In genomic region chr3:108589998-108590323, GRCh38 we compare ENCODE assay signal across 8 cellular contexts. TPM values are rescaled to one million over a fixed set of nuclear protein-coding genes. Genes with fewer than 3 reads are reported as not detected.
A peak's percentile ranks its signal among the peaks of the same experiment; 100 is the strongest.
DNase-seq lines count a peak whose midpoint lies in the region; ATAC-seq and TF ChIP-seq lines count a peak whose summit lies in the region.

No MANE protein-coding gene starts in this region.

- peaks cover 0 to 2% (median 0%) of the 10 kb centered on the region in 5 experiments for H3K9me3 Mint-ChIP-seq in brain

- H3K27ac ChIP-seq in cardiac muscle cell (peak overlapping the region; percentile 95), mesenchymal stem cell (ENCODE audit: low read length, poor library complexity, severe bottlenecking) (peak overlapping the region; percentile 93), uterus (peak overlapping the region; percentile 97)

- no peak overlapping the region for H2BK5ac ChIP-seq in mesenchymal stem cell (ENCODE audit: low read depth, low read length, poor library complexity, severe bottlenecking)

- H3K27me3 ChIP-seq in cardiac muscle cell (no peaks in the 10 kb centered on the region), mesenchymal stem cell (ENCODE audit: control insufficient read depth in 1 of 2, insufficient read depth in 1 of 2, low read length in 2 of 2) (no peaks in the 10 kb centered on the region), uterus (no peaks in the 10 kb centered on the region)

- peak overlapping the region; percentile 99 to 100 (median 100) for H3K27ac Mint-ChIP-seq in brain

- no peak overlapping the region for H2AFZ ChIP-seq in mesenchymal stem cell (ENCODE audit: low read depth, low read length)

- ATAC-seq in Right ventricle myocardium inferior (no peak), GM19467 (IDR thresholded peaks at IDR 0.05; ENCODE audit: unreplicated experiment) (no peak)

- H2BK15ac ChIP-seq in mesenchymal stem cell (ENCODE audit: low read depth, poor library complexity, severe bottlenecking) = no peak overlapping the region

- H3K36me3 ChIP-seq in cardiac muscle cell (no peaks in the 10 kb centered on the region), mesenchymal stem cell (ENCODE audit: control insufficient read depth in 1 of 2, insufficient read depth in 2 of 2, low read depth in 1 of 2, low read length in 2 of 2) (no peaks in the 10 kb centered on the region), uterus (no peaks in the 10 kb centered on the region)

- peak overlapping the region in 1 of 2 experiments; percentile 71 for H3K4ac ChIP-seq in mesenchymal stem cell (ENCODE audit: low read depth in 1 of 2, low read length in 2 of 2)

- intact Hi-C loops in Right ventricle myocardium inferior (cut with DNase I) = no loop called here
- intact Hi-C loops in uterus (cut with DNase I; ENCODE audit: low total_unique reads) = no loop called here

- H3K9me3 ChIP-seq in cardiac muscle cell (ENCODE audit: low read depth) = no peaks in the 10 kb centered on the region
- H3K9me3 ChIP-seq in mesenchymal stem cell (ENCODE audit: control insufficient read depth, low read length) = no peaks in the 10 kb centered on the region
- H3K9me3 ChIP-seq in uterus = no peaks in the 10 kb centered on the region

- H3K27me3 Mint-ChIP-seq in brain = peaks cover 17% of the 10 kb centered on the region

- no peak overlapping the region for H2BK12ac ChIP-seq in mesenchymal stem cell (ENCODE audit: low read length in 2 of 2)

- no peak overlapping the region for H2AK5ac ChIP-seq in mesenchymal stem cell (ENCODE audit: low read length, severe bottlenecking)

- H3K4me2 ChIP-seq in mesenchymal stem cell (ENCODE audit: low read length, poor library complexity, severe bottlenecking) = peak overlapping the region; percentile 26

- DNase-seq in cardiac muscle cell (ENCODE audit: low read depth in 1 of 2, low spot score in 1 of 2) (no peak), Right ventricle myocardium inferior (ENCODE audit: missing footprints) (no peak), mesenchymal stem cell (no peak), uterus (no peak), ureter (ENCODE audit: low spot score) (no peak), NCI-H226 (no peak)

- no peak overlapping the region for H4K8ac ChIP-seq in mesenchymal stem cell (ENCODE audit: low read length)

- H3K4me3 ChIP-seq in cardiac muscle cell (peak overlapping the region; percentile 55), mesenchymal stem cell (ENCODE audit: insufficient read depth in 1 of 2, low read depth in 1 of 2, low read length in 2 of 2) (peak overlapping the region; percentile 73 to 97), uterus (peak overlapping the region; percentile 81 to 82)

- no peak overlapping the region for H2BK120ac ChIP-seq in mesenchymal stem cell (ENCODE audit: low read depth, low read length)

- H3K4me3 Mint-ChIP-seq in brain = peak overlapping the region; percentile 97 to 99 (median 98)

- H3K18ac ChIP-seq in mesenchymal stem cell (ENCODE audit: low read depth in 1 of 2, low read length in 2 of 2) = peak overlapping the region in 1 of 2 experiments; percentile 12

- H3K9ac ChIP-seq in mesenchymal stem cell (ENCODE audit: low read length) = peak overlapping the region; percentile 98

- peaks cover 13% of the 10 kb centered on the region for H3K79me1 ChIP-seq in mesenchymal stem cell (replicated peaks; ENCODE audit: low read length, poor library complexity, severe bottlenecking)

- no peak overlapping the region for H4K91ac ChIP-seq in mesenchymal stem cell (ENCODE audit: low read length)

- H3K4me1 Mint-ChIP-seq in brain = peaks cover 79% of the 10 kb centered on the region

- 1% methylated on average over 8 of the region's 11 CpGs for WGBS in mesenchymal stem cell

- no peak for TF ChIP-seq POLR2A in uterus (IDR thresholded peaks at IDR 0.05)

- no peak overlapping the region for H3K14ac ChIP-seq in mesenchymal stem cell (ENCODE audit: low read length in 2 of 2)

- H3K4me1 ChIP-seq in cardiac muscle cell (ENCODE audit: low read depth) (peaks cover 10% of the 10 kb centered on the region), mesenchymal stem cell (ENCODE audit: control insufficient read depth, insufficient read depth, low read depth, low read length) (peaks cover 3% of the 10 kb centered on the region), uterus (peaks cover 4 to 9% of the 10 kb centered on the region in 2 donors)

- no peak overlapping the region for H3K23ac ChIP-seq in mesenchymal stem cell (ENCODE audit: low read length in 2 of 2)

- no peak for TF ChIP-seq CTCF in cardiac muscle cell (IDR thresholded peaks at IDR 0.05; ENCODE audit: low read depth, low read length)
- TF ChIP-seq CTCF in brain (conservative IDR thresholded peaks at IDR 0.05) = peak in 1 of 2 experiments; percentile 3
- TF ChIP-seq CTCF in uterus (IDR thresholded peaks at IDR 0.05) = no peak

- H3K36me3 Mint-ChIP-seq in brain = no peaks in the 10 kb centered on the region

RNA-seq across cellular contexts. Expression of gene DZIP3, which starts 0.4 kb away (rescaled TPM):
- total RNA-seq in cardiac muscle cell (18.3 and 31.2 TPM in 2 replicates), Right ventricle myocardium inferior (15.4 TPM), uterus (10 to 100 TPM in 3 of 4 donors, 1 to 10 TPM in 1; 8.8 to 39.5 (median 25.7) TPM), ureter (22.8 TPM)
- polyA plus RNA-seq in cardiac muscle cell (27.6 and 50.2 TPM in 2 replicates), brain (ENCODE audit: insufficient read depth, low read depth, low replicate concordance) (8.4 TPM)
- polyA plus RNA-seq in mesenchymal stem cell (2013, experiment 1 of 2) = 6.5 TPM
- 6.9 TPM for polyA plus RNA-seq in mesenchymal stem cell (2013, experiment 2 of 2)

RNA-seq across cellular contexts. Expression of gene CIP2A, which starts 0.7 kb away (rescaled TPM):
- total RNA-seq in cardiac muscle cell = 4.1 and 12.2 TPM in 2 replicates
- polyA plus RNA-seq in cardiac muscle cell = 8.1 and 16.1 TPM in 2 replicates
- total RNA-seq in Right ventricle myocardium inferior = 1.1 TPM
- polyA plus RNA-seq in brain (ENCODE audit: insufficient read depth, low read depth, low replicate concordance) = 3.7 TPM
- polyA plus RNA-seq in mesenchymal stem cell (2013, experiment 1 of 2) = 4.9 TPM
- 4.9 TPM for polyA plus RNA-seq in mesenchymal stem cell (2013, experiment 2 of 2)
- total RNA-seq in uterus = 10 to 100 TPM in 1 of 4 donors, 1 to 10 TPM in 2, not detected in 1; 3.3 to 31.5 (median 8.2) TPM
- total RNA-seq in ureter = 7.1 TPM
